In the genomic region with DNA sequence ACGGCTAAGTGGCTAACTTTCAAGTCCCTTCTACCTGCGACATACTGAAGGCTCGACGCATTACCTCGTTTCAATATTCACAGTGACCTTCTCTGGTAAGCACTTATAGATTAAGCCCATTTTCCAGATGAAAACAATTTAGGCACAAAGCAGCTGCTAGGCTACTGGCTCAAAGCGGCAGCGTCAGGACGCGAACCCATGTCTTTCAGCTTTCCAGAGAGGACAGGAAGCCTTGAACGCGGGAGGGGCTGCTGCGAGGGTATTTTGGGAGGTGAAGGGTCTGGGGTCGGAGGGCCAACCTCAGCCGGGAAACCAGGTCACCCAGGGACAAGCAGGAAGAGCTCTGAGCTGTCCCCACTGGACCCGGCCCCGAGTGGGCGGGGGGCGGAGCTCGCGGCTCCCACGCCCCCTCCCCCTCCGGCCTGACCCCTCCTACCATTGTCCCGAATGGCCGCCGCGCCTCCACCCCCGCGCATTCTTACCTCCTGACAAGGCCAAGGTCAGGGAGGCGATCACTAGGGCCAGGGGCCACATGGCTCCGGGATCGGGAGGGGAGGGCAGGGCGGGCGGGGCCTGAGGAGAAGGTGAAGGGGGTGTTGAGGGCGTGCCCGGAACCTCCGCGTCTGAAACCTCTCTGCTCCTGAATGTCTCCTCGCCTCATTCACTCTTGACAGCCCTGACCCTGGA, we compare ENCODE assay signal across 11 cellular contexts. TPM values are rescaled to one million over a fixed set of nuclear protein-coding genes. Genes with fewer than 3 reads are reported as not detected.
DNase-seq lines count a peak whose midpoint lies in the region; ATAC-seq, FAIRE-seq and TF ChIP-seq lines count a peak whose summit lies in the region.
"Had no signal": no experiment of that assay in that cellular context is flagged by ENCODE, and none has a peak within 500 bp of the region (broad histone marks: within the 10 kb centered on the region; RNA-seq: fewer than 3 reads in every experiment).

KLK13 (minus strand) TSS at position 559 of the 687 bp plus-strand sequence; CDS start at position 534, 25 bp downstream.

- intact Hi-C loops in Right ventricle myocardium superior (cut with DNase I) = no loop called here
- intact Hi-C loops in vagina (cut with DNase I) = no loop called here
- intact Hi-C loops in sigmoid colon (cut with DNase I) = no loop called here

- 27 to 51% methylated on average over 11 to 37 of the region's 38 CpGs for WGBS in endodermal cell (ENCODE audit: insufficient coverage in 1 of 2, insufficient read length in 1 of 2), 2 experiments
- no CpG with 5 or more reads among the region's 38 CpGs for WGBS in mesendoderm (ENCODE audit: extremely low coverage, insufficient coverage, low lambda C conversion rate)
- WGBS in sigmoid colon, 2 donors = 15 to 18% methylated on average over 38 of the region's 38 CpGs

- H3K4me3 ChIP-seq in right atrium auricular region = peak within 1 kb of the TSS in 1 of 2 donors; percentile 46
- H3K4me3 ChIP-seq in endodermal cell (ENCODE audit: low read length) = peak within 1 kb of the TSS; percentile 69
- peak within 1 kb of the TSS; percentile 40 for H3K4me3 ChIP-seq in mesendoderm (ENCODE audit: low read length)
- peak within 1 kb of the TSS; percentile 26 to 34 for H3K4me3 ChIP-seq in vagina
- peak within 1 kb of the TSS in 1 of 4 donors; percentile 14 for H3K4me3 ChIP-seq in sigmoid colon

- no peak within 1 kb of the TSS for H3K23ac ChIP-seq in mesendoderm (ENCODE audit: low read length)

- H3K4me3 Mint-ChIP-seq in endodermal cell = peak within 1 kb of the TSS; percentile 59

- peak within 1 kb of the TSS; percentile 78 for H3K56ac ChIP-seq in mesendoderm (ENCODE audit: low read length)

- no peak within 1 kb of the TSS for H3K27ac Mint-ChIP-seq in endodermal cell

- H2BK15ac ChIP-seq in mesendoderm (replicated peaks; ENCODE audit: low read depth) = no peak within 1 kb of the TSS

- TF ChIP-seq CTCF in right atrium auricular region (IDR thresholded peaks at IDR 0.05) = no peak
- TF ChIP-seq CTCF in endodermal cell (conservative IDR thresholded peaks at IDR 0.05) = no peak
- TF ChIP-seq CTCF in vagina (IDR thresholded peaks at IDR 0.05) = no peak
- no peak for TF ChIP-seq CTCF in sigmoid colon (IDR thresholded peaks at IDR 0.05)

- peaks cover 0 to 14% of the 10 kb centered on the region in 2 donors for H3K4me1 ChIP-seq in right atrium auricular region
- no peaks in the 10 kb centered on the region for H3K4me1 ChIP-seq in endodermal cell (ENCODE audit: control insufficient read depth, insufficient read depth, low read length)
- no peaks in the 10 kb centered on the region for H3K4me1 ChIP-seq in mesendoderm (ENCODE audit: control insufficient read depth, low read depth, low read length)
- H3K4me1 ChIP-seq in vagina = peaks cover 22% of the 10 kb centered on the region
- peaks cover 0 to 9% (median 3%) of the 10 kb centered on the region in 4 donors for H3K4me1 ChIP-seq in sigmoid colon

- no peaks in the 10 kb centered on the region for H3K36me3 Mint-ChIP-seq in endodermal cell (ENCODE audit: low read depth)

- ATAC-seq in Right ventricle myocardium superior (ENCODE audit: poor library complexity) = peak; percentile 83

- no peak for TF ChIP-seq EP300 in sigmoid colon (IDR thresholded peaks at IDR 0.05)

- H3K27ac ChIP-seq in right atrium auricular region = no peak within 1 kb of the TSS
- no peak within 1 kb of the TSS for H3K27ac ChIP-seq in endodermal cell (ENCODE audit: low read depth, low read length)
- H3K27ac ChIP-seq in mesendoderm (ENCODE audit: low read depth, low read length) = no peak within 1 kb of the TSS
- H3K27ac ChIP-seq in vagina = peak within 1 kb of the TSS; percentile 60
- no peak within 1 kb of the TSS for H3K27ac ChIP-seq in sigmoid colon

- no peak within 1 kb of the TSS for H3K4ac ChIP-seq in mesendoderm (ENCODE audit: low read depth, low read length)

- TF ChIP-seq POLR2A in vagina (IDR thresholded peaks at IDR 0.05) (no peak), sigmoid colon (IDR thresholded peaks at IDR 0.05) (no peak)

- no peak within 1 kb of the TSS for H2AK5ac ChIP-seq in mesendoderm (ENCODE audit: low read length)

- H4K8ac ChIP-seq in mesendoderm (ENCODE audit: low read depth, low read length) = no peak within 1 kb of the TSS

- no peak within 1 kb of the TSS for H2BK120ac ChIP-seq in mesendoderm (ENCODE audit: low read depth, low read length)

- H3K9me3 Mint-ChIP-seq in endodermal cell = no peaks in the 10 kb centered on the region

- H3K4me1 Mint-ChIP-seq in endodermal cell = peaks cover 7% of the 10 kb centered on the region

- DNase-seq in Right ventricle myocardium superior (peak; percentile 49), right atrium auricular region (ENCODE audit: low spot score) (no peak), endodermal cell (peak; percentile 88), mesendoderm (peak; percentile 84), vagina (ENCODE audit: extremely low spot score in 2 of 2) (no peak), frontal cortex (ENCODE audit: low spot score in 2 of 2) (no peak), sigmoid colon (no peak)
- DNase-seq in effector CD4-positive, alpha-beta T cell = no peak
- DNase-seq: NCI-H187 had no signal

- no peak within 1 kb of the TSS for H4K5ac ChIP-seq in mesendoderm (ENCODE audit: low read length)

- H3K27me3 Mint-ChIP-seq in endodermal cell (ENCODE audit: insufficient read depth) = peaks cover 28% of the 10 kb centered on the region

- peak within 1 kb of the TSS; percentile 63 for H3K4me2 ChIP-seq in mesendoderm (ENCODE audit: low read length)

- H3K18ac ChIP-seq in mesendoderm (ENCODE audit: low read length) = no peak within 1 kb of the TSS

- H2BK5ac ChIP-seq in mesendoderm (ENCODE audit: low read length) = no peak within 1 kb of the TSS

- no peak for FAIRE-seq in frontal cortex (lab: Jason Lieb, UNC)
- FAIRE-seq: TTC549 had no signal

- no peak within 1 kb of the TSS for H3K9ac ChIP-seq in endodermal cell (ENCODE audit: extremely low read depth, low read length, poor library complexity, severe bottlenecking)
- H3K9ac ChIP-seq in mesendoderm (ENCODE audit: low read length) = peak within 1 kb of the TSS; percentile 66

- H3K79me2 ChIP-seq in mesendoderm (ENCODE audit: control insufficient read depth, insufficient read depth, low read length) = no peaks in the 10 kb centered on the region

- H3K27me3 ChIP-seq in right atrium auricular region (peaks cover 0 to 6% of the 10 kb centered on the region in 2 donors), endodermal cell (ENCODE audit: control insufficient read depth, insufficient read depth, low read length, poor library complexity, severe bottlenecking) (peaks cover 10% of the 10 kb centered on the region), mesendoderm (ENCODE audit: insufficient read depth, low read length, poor library complexity) (no peaks in the 10 kb centered on the region), vagina (no peaks in the 10 kb centered on the region), sigmoid colon (peaks cover 8 to 47% (median 20%) of the 10 kb centered on the region in 3 donors)

- H3K9me3 ChIP-seq in right atrium auricular region (no peaks in the 10 kb centered on the region), endodermal cell (ENCODE audit: control insufficient read depth, low read length) (no peaks in the 10 kb centered on the region), vagina (no peaks in the 10 kb centered on the region), sigmoid colon (no peaks in the 10 kb centered on the region)

- no peaks in the 10 kb centered on the region for H3K79me1 ChIP-seq in mesendoderm (ENCODE audit: low read length)

- H3K36me3 ChIP-seq in right atrium auricular region = no peaks in the 10 kb centered on the region
- H3K36me3 ChIP-seq in endodermal cell (ENCODE audit: control insufficient read depth, insufficient read depth, low read length) = no peaks in the 10 kb centered on the region
- no peaks in the 10 kb centered on the region for H3K36me3 ChIP-seq in mesendoderm (ENCODE audit: control insufficient read depth, insufficient read depth, low read length)
- no peaks in the 10 kb centered on the region for H3K36me3 ChIP-seq in vagina
- no peaks in the 10 kb centered on the region for H3K36me3 ChIP-seq in sigmoid colon

RNA-seq across cellular contexts. Expression of gene KLK13, which starts in this region (rescaled TPM):
- not detected for total RNA-seq in Right ventricle myocardium superior
- total RNA-seq in right atrium auricular region = not detected
- total RNA-seq in endodermal cell = 1 to 10 TPM in 1 of 2 donors, under 1 TPM in 1; 0.42 to 3.4 TPM
- polyA plus RNA-seq in endodermal cell (2013, experiment 1 of 2) = not detected
- polyA plus RNA-seq in endodermal cell (2013, experiment 2 of 2) = not detected
- 2.6 TPM for polyA plus RNA-seq in mesendoderm (2013, experiment 1 of 2)
- polyA plus RNA-seq in mesendoderm (2013, experiment 2 of 2) = 2.6 TPM
- total RNA-seq in vagina = 31.2 TPM
- not detected for total RNA-seq in frontal cortex
- total RNA-seq in sigmoid colon = not detected
- under 1 TPM in 2 of 3 donors, not detected in 1; 0.58 to 0.60 TPM for polyA plus RNA-seq in sigmoid colon
- polyA plus RNA-seq: BJ had no signal

Comparison
In these comparisons a context has a peak if more than half of its experiments do, and no peak if none do; other contexts are left out.
1. Peak in DNase-seq and ATAC-seq in Right ventricle myocardium superior; RNA of the gene not detected or under 1 TPM.
2. DNase-seq: peak in endodermal cell (single experiment) and mesendoderm (single experiment); none in right atrium auricular region (single experiment), vagina (0 of 2), frontal cortex (0 of 2), sigmoid colon (single experiment) and effector CD4-positive, alpha-beta T cell (single experiment).